Comparison of ENCODE assay signal across 14 cellular contexts in the genomic region with DNA sequence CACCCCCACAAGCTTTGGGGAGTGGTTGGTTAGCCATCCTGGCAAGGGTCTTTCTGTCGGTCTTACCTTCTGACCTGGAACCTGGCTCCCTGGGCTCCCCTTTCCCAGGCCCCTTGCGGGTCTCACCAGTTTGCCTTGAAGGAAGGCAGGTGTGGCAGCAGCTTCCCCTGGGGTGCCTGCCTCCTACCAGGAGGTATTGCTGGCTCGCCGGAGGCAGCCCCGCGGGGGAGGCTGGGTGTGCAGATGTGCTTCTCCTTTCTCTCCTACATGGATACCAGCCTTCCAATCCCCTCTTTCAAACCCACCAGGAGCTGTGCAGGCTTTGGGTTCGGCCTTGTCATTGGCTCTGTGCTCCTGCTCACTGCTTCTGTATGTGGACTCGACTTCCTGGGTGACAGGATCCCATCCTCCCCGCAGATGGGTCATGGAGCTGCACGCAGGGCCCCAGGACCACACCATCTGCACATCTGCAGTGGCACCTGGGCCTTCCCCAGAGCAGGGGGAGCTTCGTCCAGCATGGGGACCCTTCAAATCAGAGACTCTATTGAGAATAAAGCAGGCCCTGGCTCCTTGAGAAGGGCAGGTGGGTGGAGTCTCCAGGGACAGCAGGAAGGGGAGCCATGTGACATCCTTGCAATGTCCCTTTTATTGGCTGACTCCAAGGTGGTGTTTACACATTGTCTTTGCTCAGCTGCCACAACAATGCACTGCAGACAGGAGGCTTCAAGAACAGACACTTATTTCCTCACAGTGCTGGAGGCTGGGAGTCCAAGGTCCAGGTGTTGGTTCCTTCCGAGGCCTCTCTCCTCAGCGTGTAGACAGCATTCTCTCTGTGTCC.
DNase-seq lines count a peak whose midpoint lies in the region; ATAC-seq and TF ChIP-seq lines count a peak whose summit lies in the region.
"Had no signal": no experiment of that assay in that cellular context is flagged by ENCODE, and none has a peak within 500 bp of the region (broad histone marks: within the 10 kb centered on the region; RNA-seq: fewer than 3 reads in every experiment).

No MANE protein-coding gene starts in this region.

- POLR2A ChIA-PET in PC-3 (lab: Charles Lee; ENCODE audit: unreplicated experiment), result no interaction called here

- H3K4me1 ChIP-seq in GM23338 (ENCODE audit: insufficient read depth) (no peaks in the 10 kb centered on the region), neuronal stem cell (ENCODE audit: control insufficient read depth in 2 of 2, insufficient read depth in 1 of 2, low read depth in 1 of 2, low read length in 2 of 2) (peaks cover 0 to 18% of the 10 kb centered on the region in 2 donors), PC-3 (ENCODE audit: insufficient read depth, low read length) (no peaks in the 10 kb centered on the region)
- H3K4me1 ChIP-seq: esophagus squamous epithelium, right lobe of liver had no signal

- H3K9ac ChIP-seq in neuronal stem cell (ENCODE audit: low read depth, low read length, poor library complexity) (no peak overlapping the region), PC-3 (ENCODE audit: low read length) (no peak overlapping the region)

- no peaks in the 10 kb centered on the region for H3K9me2 ChIP-seq in GM23338 (ENCODE audit: insufficient read depth)
- H3K9me2 ChIP-seq in PC-3 (replicated peaks; ENCODE audit: low read length), result no peaks in the 10 kb centered on the region

- H3K9me3 ChIP-seq in neuronal stem cell (replicated peaks in 1 of 2; ENCODE audit: control insufficient read depth in 2 of 2, insufficient read depth in 1 of 2, low read depth in 1 of 2, low read length in 2 of 2) (no peaks in the 10 kb centered on the region), PC-3 (ENCODE audit: low read length) (no peaks in the 10 kb centered on the region)
- H3K9me3 ChIP-seq: esophagus squamous epithelium, right lobe of liver had no signal

- WGBS in neuronal stem cell (ENCODE audit: extremely low coverage in 2 of 2, insufficient read length in 2 of 2, insufficient replicate concordance in 1 of 2), 2 donors, result no CpG with 5 or more reads among the region's 13 CpGs

- H3K79me1 ChIP-seq in neuronal stem cell (ENCODE audit: low read depth, low read length), result peaks cover 1% of the 10 kb centered on the region

- H2AK5ac ChIP-seq in neuronal stem cell (ENCODE audit: low read depth, low read length), result peak overlapping the region; percentile 20

- H3K4me1 Mint-ChIP-seq in GM23338, result peaks cover 15% of the 10 kb centered on the region
- H3K4me1 Mint-ChIP-seq: natural killer cell had no signal

- no peak overlapping the region for H3K4ac ChIP-seq in neuronal stem cell (ENCODE audit: low read length)

- BruUV-seq in PC-3 (replicated peaks; lab: Mats Ljungman, UMichigan), result no TSS peak

- no peak overlapping the region for H2BK120ac ChIP-seq in neuronal stem cell (ENCODE audit: low read depth, low read length)

- intact Hi-C loops in PC-3 (cut with micrococcal nuclease), result no loop called here

- H3K4me2 ChIP-seq in GM23338, result no peak overlapping the region
- no peak overlapping the region for H3K4me2 ChIP-seq in neuronal stem cell (ENCODE audit: insufficient read depth, low read length, poor library complexity, severe bottlenecking)
- H3K4me2 ChIP-seq in PC-3 (ENCODE audit: low read length), result no peak overlapping the region

- H4K20me1 ChIP-seq in GM23338 (replicated peaks; ENCODE audit: insufficient read depth) (no peaks in the 10 kb centered on the region), PC-3 (ENCODE audit: low read length) (no peaks in the 10 kb centered on the region)

- H3K4me3 Mint-ChIP-seq in GM23338, result no peak overlapping the region
- H3K4me3 Mint-ChIP-seq: natural killer cell had no signal

- H3K79me2 ChIP-seq in GM23338 (replicated peaks; ENCODE audit: insufficient read depth), result no peaks in the 10 kb centered on the region
- H3K79me2 ChIP-seq in PC-3 (ENCODE audit: low read length), result no peaks in the 10 kb centered on the region

- H3K23ac ChIP-seq in neuronal stem cell (ENCODE audit: low read depth, low read length, poor library complexity), result no peak overlapping the region

- no peaks in the 10 kb centered on the region for H3K9me3 Mint-ChIP-seq in GM23338
- H3K9me3 Mint-ChIP-seq: natural killer cell had no signal

- H3K14ac ChIP-seq in neuronal stem cell (ENCODE audit: low read length), result peak overlapping the region; percentile 67

- H3K36me3 Mint-ChIP-seq in GM23338 (ENCODE audit: low read depth), result no peaks in the 10 kb centered on the region
- H3K36me3 Mint-ChIP-seq: natural killer cell had no signal

- H4K8ac ChIP-seq in neuronal stem cell (ENCODE audit: low read depth, low read length), result no peak overlapping the region

- H3K27ac Mint-ChIP-seq in GM23338, result no peak overlapping the region
- H3K27ac Mint-ChIP-seq: natural killer cell had no signal

- TF ChIP-seq CTCF in GM23338 (conservative IDR thresholded peaks at IDR 0.05; ENCODE audit: low read depth in 2 of 2) (no peak), PC-3 (conservative IDR thresholded peaks at IDR 0.05; ENCODE audit: low read depth, low read length) (no peak)

- H3K27ac ChIP-seq in GM23338 (ENCODE audit: low read depth), result no peak overlapping the region
- H3K27ac ChIP-seq in neuronal stem cell (replicated peaks; ENCODE audit: low read length), result no peak overlapping the region
- H3K27ac ChIP-seq in PC-3 (ENCODE audit: low read length), result no peak overlapping the region
- H3K27ac ChIP-seq: esophagus squamous epithelium, right lobe of liver had no signal

- H3K27me3 Mint-ChIP-seq in GM23338 (ENCODE audit: insufficient read depth, low read depth, poor library complexity), result peaks cover 15% of the 10 kb centered on the region

- H2BK12ac ChIP-seq in neuronal stem cell (ENCODE audit: low read length), result no peak overlapping the region

- H3K36me3 ChIP-seq in GM23338 (ENCODE audit: insufficient read depth) (no peaks in the 10 kb centered on the region), neuronal stem cell (replicated peaks in 1 of 2; ENCODE audit: control insufficient read depth in 2 of 2, insufficient read depth in 2 of 2, low read length in 2 of 2) (no peaks in the 10 kb centered on the region), PC-3 (ENCODE audit: low read depth, low read length) (no peaks in the 10 kb centered on the region)
- H3K36me3 ChIP-seq: esophagus squamous epithelium, right lobe of liver had no signal

- H2AFZ ChIP-seq in GM23338 (no peak overlapping the region), neuronal stem cell (ENCODE audit: low read length) (no peak overlapping the region), PC-3 (ENCODE audit: low read length) (no peak overlapping the region)

- no peak overlapping the region for H3K4me3 ChIP-seq in GM23338
- H3K4me3 ChIP-seq in neuronal stem cell (ENCODE audit: low read length in 2 of 2), result no peak overlapping the region
- H3K4me3 ChIP-seq in PC-3 (ENCODE audit: low read length), result no peak overlapping the region
- H3K4me3 ChIP-seq: esophagus squamous epithelium, right lobe of liver had no signal

- no peak for DNase-seq in GM23338 (ENCODE audit: low spot score)
- peak; percentile 55 to 86 for DNase-seq in NCI-H1930 (lab: John Stamatoyannopoulos, UW)
- DNase-seq in SHP77 treated with DMSO at 0.1 percent for 48 hours (lab: John Stamatoyannopoulos, UW), result peak; percentile 93
- DNase-seq in neuronal stem cell (ENCODE audit: low spot score), result no peak
- no peak for DNase-seq in PC-3
- DNase-seq: esophagus squamous epithelium; natural killer cell; NCI-H1694 treated with DMSO at 0.1 percent for 48 hours; stimulated activated CD4-positive, alpha-beta T cell treated with anti-CD3 and anti-CD28 coated beads, Interleukin-4, amount 100 ng/mL, for 24 hours; SW 1271 had no signal

- no peak for TF ChIP-seq POLR2A in GM18505 (IDR thresholded peaks at IDR 0.05; ENCODE audit: borderline replicate concordance, extremely low read depth, insufficient read depth, insufficient read length)

- CTCF ChIA-PET in PC-3 (lab: Charles Lee), result no interaction called here

- ATAC-seq in GM23338 (0 out of 3 replicates have a peak, but pooled peaks have one; percentile 33), GM18505 (IDR thresholded peaks at IDR 0.05; ENCODE audit: unreplicated experiment) (no peak), GM19467 (IDR thresholded peaks at IDR 0.05; ENCODE audit: unreplicated experiment) (no peak), PC-3 (no peak)
- ATAC-seq: left lobe of liver, natural killer cell, right lobe of liver had no signal

- H4K91ac ChIP-seq in neuronal stem cell (ENCODE audit: low read depth, low read length, poor library complexity), result no peak overlapping the region

- H3K27me3 ChIP-seq in GM23338 (ENCODE audit: insufficient read depth), result no peaks in the 10 kb centered on the region
- no peaks in the 10 kb centered on the region for H3K27me3 ChIP-seq in neuronal stem cell (ENCODE audit: control insufficient read depth in 3 of 3, insufficient read depth in 3 of 3, low read depth in 1 of 3, low read length in 3 of 3)
- no peaks in the 10 kb centered on the region for H3K27me3 ChIP-seq in PC-3 (ENCODE audit: low read length)
- H3K27me3 ChIP-seq: right lobe of liver had no signal

- H3F3A ChIP-seq in GM23338 (replicated peaks; ENCODE audit: low read depth) (no peaks in the 10 kb centered on the region), PC-3 (ENCODE audit: low read length, unreplicated experiment) (no peaks in the 10 kb centered on the region)

- H2BK15ac ChIP-seq in neuronal stem cell (ENCODE audit: low read length), result peak overlapping the region; percentile 74

- peak overlapping the region; percentile 61 for H3K18ac ChIP-seq in neuronal stem cell (ENCODE audit: low read length)

- peak overlapping the region; percentile 39 for H2BK5ac ChIP-seq in neuronal stem cell (ENCODE audit: low read length)

TF ChIP-seq in GM23338, 12 proteins besides CTCF, POLR2A, EP300 and RAD21 (continues in another document):
- TF ChIP-seq EZH2phosphoT487 (IDR thresholded peaks at IDR 0.05; ENCODE audit: unreplicated experiment), result no peak

Comparison
In these comparisons a context has a peak if more than half of its experiments do, and no peak if none do; other contexts are left out.
1. DNase-seq: peak in NCI-H1930 (2 of 2) and SHP77 treated with DMSO at 0.1 percent for 48 hours (single experiment); none in GM23338 (single experiment), neuronal stem cell (single experiment) and PC-3 (single experiment).